In genomic region chr19:3142292-3142670, GRCh38 we compare ENCODE assay signal across 9 cellular contexts. TPM values are rescaled to one million over a fixed set of nuclear protein-coding genes. Genes with fewer than 3 reads are reported as not detected.
DNase-seq lines count a peak whose midpoint lies in the region; ATAC-seq and TF ChIP-seq lines count a peak whose summit lies in the region.
"Had no signal": no experiment of that assay in that cellular context is flagged by ENCODE, and none has a peak within 500 bp of the region (broad histone marks: within the 10 kb centered on the region; RNA-seq: fewer than 3 reads in every experiment).

No MANE protein-coding gene starts in this region.

- no peaks in the 10 kb centered on the region for H3K9me3 Mint-ChIP-seq in activated CD4-positive, alpha-beta memory T cell treated with anti-CD3 and anti-CD28 coated beads, Interleukin-2, amount 10 ng/mL, durations not matched to agents 7 days and 5 days
- peaks cover 5% of the 10 kb centered on the region for H3K9me3 Mint-ChIP-seq in stimulated activated naive CD8-positive, alpha-beta T cell treated with anti-CD3 and anti-CD28 coated beads, Interleukin-15, Interleukin-2, amounts not matched to agents 100 ng/mL and 50 ng/mL, for 24 hours

- intact Hi-C loops in left cardiac atrium (cut with DNase I) (no loop called here), aorta (cut with DNase I) (no loop called here)

- no peak for TF ChIP-seq CTCF in hepatocyte (IDR thresholded peaks at IDR 0.05; ENCODE audit: poor library complexity)

- H3K27me3 ChIP-seq in hepatocyte: no peaks in the 10 kb centered on the region
- no peaks in the 10 kb centered on the region for H3K27me3 ChIP-seq in aorta (ENCODE audit: control insufficient read depth in 1 of 2, insufficient read depth in 2 of 2, low read length in 1 of 2)

- POLR2A ChIA-PET in activated CD4-positive, alpha-beta memory T cell treated with anti-CD3 and anti-CD28 coated beads, Interleukin-2, amount 10 ng/mL, durations not matched to agents 7 days and 5 days (lab: Charles Lee): interaction anchor here (0.9 to 3.0 kb wide), 3 partner anchors 9 to 37 kb away, joined by 6 to 10 read pairs (median 9); partner anchors contain the start of gene S1PR4

- no peaks in the 10 kb centered on the region for H3K4me1 ChIP-seq in hepatocyte (ENCODE audit: insufficient read depth)
- no peaks in the 10 kb centered on the region for H3K4me1 ChIP-seq in aorta (ENCODE audit: control insufficient read depth in 1 of 2, insufficient read depth in 2 of 2, low read length in 2 of 2)

- no peaks in the 10 kb centered on the region for H4K20me1 ChIP-seq in hepatocyte (ENCODE audit: insufficient read depth, poor library complexity, severe bottlenecking)

- no peak overlapping the region for H3K4me2 ChIP-seq in hepatocyte

- peak overlapping the region; percentile 21 for H3K4me3 Mint-ChIP-seq in activated CD4-positive, alpha-beta memory T cell treated with anti-CD3 and anti-CD28 coated beads, Interleukin-2, amount 10 ng/mL, durations not matched to agents 7 days and 5 days
- H3K4me3 Mint-ChIP-seq in stimulated activated naive CD8-positive, alpha-beta T cell treated with anti-CD3 and anti-CD28 coated beads, Interleukin-15, Interleukin-2, amounts not matched to agents 100 ng/mL and 50 ng/mL, for 24 hours: peak overlapping the region; percentile 45

- no peak overlapping the region for H3K4me3 ChIP-seq in hepatocyte
- H3K4me3 ChIP-seq in aorta (ENCODE audit: low read length in 2 of 2): no peak overlapping the region

- H3K79me2 ChIP-seq in hepatocyte: no peaks in the 10 kb centered on the region

- 85% methylated on average over 6 of the region's 6 CpGs for WGBS in hepatocyte (ENCODE audit: low lambda C conversion rate, missing lambda C conversion rate)
- WGBS in aorta, 2 donors: 44 to 59% methylated on average over 6 of the region's 6 CpGs

- H3K27ac ChIP-seq in hepatocyte (no peak overlapping the region), aorta (ENCODE audit: low read depth in 1 of 2, low read length in 2 of 2) (no peak overlapping the region)
- H3K27ac ChIP-seq: 22Rv1 had no signal

- CTCF ChIA-PET in activated CD4-positive, alpha-beta memory T cell treated with anti-CD3 and anti-CD28 coated beads, Interleukin-2, amount 10 ng/mL, durations not matched to agents 7 days and 5 days (lab: Charles Lee): interaction anchor here (1.4 to 2.8 kb wide), 5 partner anchors 10 to 192 kb away, joined by 4 to 15 read pairs (median 8); no protein-coding TSS in a partner anchor

- no peak overlapping the region for H2AFZ ChIP-seq in hepatocyte

- peak; percentile 14 for DNase-seq in SIG-M5 treated with dmso at 0.1 percent for 504 hours (lab: John Stamatoyannopoulos, UW; ENCODE audit: unreplicated experiment)
- no peak for DNase-seq in SIG-M5 (lab: John Stamatoyannopoulos, UW)
- DNase-seq in activated CD4-positive, alpha-beta memory T cell treated with anti-CD3 and anti-CD28 coated beads, Interleukin-2, amount 10 ng/mL, durations not matched to agents 7 days and 5 days: no peak
- DNase-seq in left cardiac atrium: no peak
- no peak for DNase-seq in hepatocyte (ENCODE audit: low spot score)
- no peak for DNase-seq in NCI-H1092 treated with DMSO at 0.1 percent for 48 hours (lab: John Stamatoyannopoulos, UW)
- no peak for DNase-seq in aorta

- H3K4me1 Mint-ChIP-seq in activated CD4-positive, alpha-beta memory T cell treated with anti-CD3 and anti-CD28 coated beads, Interleukin-2, amount 10 ng/mL, durations not matched to agents 7 days and 5 days: peaks cover 56% of the 10 kb centered on the region
- H3K4me1 Mint-ChIP-seq in stimulated activated naive CD8-positive, alpha-beta T cell treated with anti-CD3 and anti-CD28 coated beads, Interleukin-15, Interleukin-2, amounts not matched to agents 100 ng/mL and 50 ng/mL, for 24 hours (ENCODE audit: low read depth): peaks cover 35% of the 10 kb centered on the region

- H3K9me2 ChIP-seq in hepatocyte (replicated peaks; ENCODE audit: insufficient read depth): no peaks in the 10 kb centered on the region

- H3K9me3 ChIP-seq in hepatocyte (ENCODE audit: low read depth) (no peaks in the 10 kb centered on the region), aorta (ENCODE audit: control insufficient read depth, low read length) (no peaks in the 10 kb centered on the region)

- H3K36me3 ChIP-seq in hepatocyte (replicated peaks; ENCODE audit: insufficient read depth, low read depth) (no peaks in the 10 kb centered on the region), aorta (ENCODE audit: control insufficient read depth in 1 of 2, insufficient read depth in 2 of 2, low read length in 1 of 2) (no peaks in the 10 kb centered on the region)

- H3K27me3 Mint-ChIP-seq in activated CD4-positive, alpha-beta memory T cell treated with anti-CD3 and anti-CD28 coated beads, Interleukin-2, amount 10 ng/mL, durations not matched to agents 7 days and 5 days: no peaks in the 10 kb centered on the region
- no peaks in the 10 kb centered on the region for H3K27me3 Mint-ChIP-seq in stimulated activated naive CD8-positive, alpha-beta T cell treated with anti-CD3 and anti-CD28 coated beads, Interleukin-15, Interleukin-2, amounts not matched to agents 100 ng/mL and 50 ng/mL, for 24 hours

- peaks cover 44% of the 10 kb centered on the region for H3K36me3 Mint-ChIP-seq in activated CD4-positive, alpha-beta memory T cell treated with anti-CD3 and anti-CD28 coated beads, Interleukin-2, amount 10 ng/mL, durations not matched to agents 7 days and 5 days (ENCODE audit: low read depth)
- no peaks in the 10 kb centered on the region for H3K36me3 Mint-ChIP-seq in stimulated activated naive CD8-positive, alpha-beta T cell treated with anti-CD3 and anti-CD28 coated beads, Interleukin-15, Interleukin-2, amounts not matched to agents 100 ng/mL and 50 ng/mL, for 24 hours (ENCODE audit: low read depth)

- ATAC-seq in left cardiac atrium (peak; percentile 24 to 63), aorta (ENCODE audit: low FRiP score) (no peak)

- H3K27ac Mint-ChIP-seq in activated CD4-positive, alpha-beta memory T cell treated with anti-CD3 and anti-CD28 coated beads, Interleukin-2, amount 10 ng/mL, durations not matched to agents 7 days and 5 days: peak overlapping the region; percentile 61
- peak overlapping the region; percentile 79 for H3K27ac Mint-ChIP-seq in stimulated activated naive CD8-positive, alpha-beta T cell treated with anti-CD3 and anti-CD28 coated beads, Interleukin-15, Interleukin-2, amounts not matched to agents 100 ng/mL and 50 ng/mL, for 24 hours

RNA-seq across cellular contexts. Expression of gene GNA15, which starts 6.4 kb away (rescaled TPM):
- total RNA-seq in activated CD4-positive, alpha-beta memory T cell treated with anti-CD3 and anti-CD28 coated beads, Interleukin-2, amount 10 ng/mL, durations not matched to agents 7 days and 5 days: 100 to 1,000 TPM; 140 TPM
- total RNA-seq in left cardiac atrium: 1 to 10 TPM; 4.3 to 6.1 TPM
- total RNA-seq in hepatocyte: 0.24 and 1.5 TPM in 2 replicates
- 0.29 and 0.45 TPM in 2 replicates for polyA plus RNA-seq in hepatocyte
- total RNA-seq in aorta: 10 to 100 TPM in 1 of 2 donors, 1 to 10 TPM in 1; 8.7 to 12.5 TPM
- 1 to 10 TPM; 1.8 to 5.3 TPM for polyA plus RNA-seq in aorta

RNA-seq across cellular contexts. Expression of gene S1PR4, which starts 36.3 kb away (rescaled TPM):
- total RNA-seq in activated CD4-positive, alpha-beta memory T cell treated with anti-CD3 and anti-CD28 coated beads, Interleukin-2, amount 10 ng/mL, durations not matched to agents 7 days and 5 days: 100 to 1,000 TPM; 275 to 280 TPM
- total RNA-seq in left cardiac atrium (1 to 10 TPM; 1.5 to 1.6 TPM), hepatocyte (0.07 TPM in 1 of 2 replicates, not detected in the other), aorta (1 to 10 TPM; 2.4 to 2.5 TPM)
- polyA plus RNA-seq in hepatocyte (0.16 TPM in 1 of 2 replicates, not detected in the other), aorta (under 1 TPM; 0.50 to 0.79 TPM)

RNA-seq across cellular contexts. Expression of gene NCLN, which starts 43.4 kb away (rescaled TPM):
- 10 to 100 TPM; 49.6 to 52.0 TPM for total RNA-seq in activated CD4-positive, alpha-beta memory T cell treated with anti-CD3 and anti-CD28 coated beads, Interleukin-2, amount 10 ng/mL, durations not matched to agents 7 days and 5 days
- total RNA-seq in left cardiac atrium: 10 to 100 TPM; 32.8 to 48.9 TPM
- 42.8 and 44.9 TPM in 2 replicates for total RNA-seq in hepatocyte
- polyA plus RNA-seq in hepatocyte: 85.5 and 94.2 TPM in 2 replicates
- 10 to 100 TPM; 26.1 to 29.6 TPM for total RNA-seq in aorta
- polyA plus RNA-seq in aorta: 10 to 100 TPM; 14.7 to 47.0 TPM

RNA-seq across cellular contexts. Expression of gene GNA11, which starts 48.1 kb away (rescaled TPM):
- total RNA-seq in activated CD4-positive, alpha-beta memory T cell treated with anti-CD3 and anti-CD28 coated beads, Interleukin-2, amount 10 ng/mL, durations not matched to agents 7 days and 5 days: under 1 TPM; 0.63 to 0.78 TPM
- 10 to 100 TPM; 55.1 to 64.3 TPM for total RNA-seq in left cardiac atrium
- total RNA-seq in hepatocyte: 53.8 and 60.2 TPM in 2 replicates
- 100 and 115 TPM in 2 replicates for polyA plus RNA-seq in hepatocyte
- total RNA-seq in aorta: 10 to 100 TPM; 57.1 to 65.6 TPM
- polyA plus RNA-seq in aorta: 10 to 100 TPM; 43.2 to 44.2 TPM

Comparison
In these comparisons a context has a peak if more than half of its experiments do, and no peak if none do; other contexts are left out.
1. RNA of gene GNA15, which starts 6.4 kb away (total RNA-seq): 140 TPM in activated CD4-positive, alpha-beta memory T cell treated with anti-CD3 and anti-CD28 coated beads, Interleukin-2, amount 10 ng/mL, durations not matched to agents 7 days and 5 days; 8.7 to 12.5 TPM in aorta, 4.3 to 6.1 TPM in left cardiac atrium and 0.24 to 1.5 TPM in hepatocyte; every median in the first group is over 10 times any median in the second.
2. RNA of gene S1PR4, which starts 36.3 kb away (total RNA-seq): 275 to 280 TPM in activated CD4-positive, alpha-beta memory T cell treated with anti-CD3 and anti-CD28 coated beads, Interleukin-2, amount 10 ng/mL, durations not matched to agents 7 days and 5 days; 2.4 to 2.5 TPM in aorta, 1.5 to 1.6 TPM in left cardiac atrium and 0.07 TPM in hepatocyte; every median in the first group is over 10 times any median in the second.